Comparison of ENCODE assay signal across 1 cellular context in the genomic region with DNA sequence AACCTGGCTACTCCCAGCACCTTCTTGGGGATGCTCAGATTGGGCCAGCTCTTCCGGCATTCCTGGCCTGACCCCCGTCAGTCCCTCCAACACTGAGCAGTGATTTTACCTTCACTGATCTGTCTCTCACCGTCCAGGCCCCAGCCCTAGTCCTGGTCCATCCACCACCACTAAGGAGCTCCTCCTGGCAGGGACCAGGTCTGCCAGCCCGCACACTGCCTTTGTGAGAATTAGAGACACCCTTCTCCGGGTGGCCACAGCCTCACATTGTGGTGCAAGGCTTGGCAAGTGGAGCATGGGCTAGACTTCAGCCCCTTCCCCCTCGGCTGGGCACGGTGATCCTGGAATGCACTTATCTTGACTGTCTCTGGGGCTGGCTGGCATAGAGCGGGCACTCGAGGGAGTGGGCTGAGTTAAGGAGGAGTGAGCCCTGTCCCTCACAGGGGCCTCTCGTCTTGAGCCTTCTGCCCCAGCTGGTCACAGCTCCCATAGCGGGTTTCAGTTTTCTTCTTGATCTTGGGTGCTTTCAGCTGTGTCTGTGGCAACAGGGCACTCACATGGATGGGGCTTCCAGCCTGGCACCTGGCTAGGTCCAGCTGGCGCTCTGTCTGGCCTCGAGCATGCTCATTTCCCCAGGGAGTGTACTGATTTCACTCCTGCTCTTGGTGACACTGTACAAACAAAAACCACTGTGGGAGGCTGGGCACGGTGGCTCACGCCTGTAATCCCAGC.
TF ChIP-seq lines count a peak whose summit lies in the region.

No MANE protein-coding gene starts in this region.

TF ChIP-seq in GM12878, 131 proteins besides CTCF, POLR2A, EP300 and RAD21:
- TF ChIP-seq TAF1 (IDR thresholded peaks at IDR 0.05; ENCODE audit: borderline replicate concordance, low read depth, low read length), result no peak
- no peak for TF ChIP-seq ZNF384 (IDR thresholded peaks at IDR 0.05; ENCODE audit: borderline replicate concordance, low read depth, low read length)
- no peak for TF ChIP-seq CHD4 (IDR thresholded peaks at IDR 0.05)
- TF ChIP-seq SMC3 (IDR thresholded peaks at IDR 0.05; ENCODE audit: borderline replicate concordance, low read length), result no peak
- TF ChIP-seq BACH1 (IDR thresholded peaks at IDR 0.05; ENCODE audit: borderline replicate concordance), result no peak
- no peak for TF ChIP-seq NR2C1 (IDR thresholded peaks at IDR 0.05)
- no peak for TF ChIP-seq NFIC (IDR thresholded peaks at IDR 0.05; ENCODE audit: low read depth, low read length)
- TF ChIP-seq SPI1 (IDR thresholded peaks at IDR 0.05; ENCODE audit: borderline replicate concordance, insufficient read depth, low read depth, low read length), result no peak
- TF ChIP-seq MXI1 (IDR thresholded peaks at IDR 0.05; ENCODE audit: low read depth, low read length), result no peak
- no peak for TF ChIP-seq MYC (IDR thresholded peaks at IDR 0.05; ENCODE audit: insufficient read depth, insufficient read length, insufficient replicate concordance, low read length, severe bottlenecking)
TF ChIP-seq in GM12878: peak in this region for 0.
